ENCODE assay signal across 1 cellular context in genomic region chr16:2071454-2072263, GRCh38.
TF ChIP-seq lines count a peak whose summit lies in the region.

No MANE protein-coding gene starts in this region.

TF ChIP-seq in SK-N-SH treated with all-trans-retinoic acid at 6 μM for 48 hours, 23 proteins besides CTCF, POLR2A, EP300 and RAD21 (continued from another document):
- TF ChIP-seq, protein P1, sequence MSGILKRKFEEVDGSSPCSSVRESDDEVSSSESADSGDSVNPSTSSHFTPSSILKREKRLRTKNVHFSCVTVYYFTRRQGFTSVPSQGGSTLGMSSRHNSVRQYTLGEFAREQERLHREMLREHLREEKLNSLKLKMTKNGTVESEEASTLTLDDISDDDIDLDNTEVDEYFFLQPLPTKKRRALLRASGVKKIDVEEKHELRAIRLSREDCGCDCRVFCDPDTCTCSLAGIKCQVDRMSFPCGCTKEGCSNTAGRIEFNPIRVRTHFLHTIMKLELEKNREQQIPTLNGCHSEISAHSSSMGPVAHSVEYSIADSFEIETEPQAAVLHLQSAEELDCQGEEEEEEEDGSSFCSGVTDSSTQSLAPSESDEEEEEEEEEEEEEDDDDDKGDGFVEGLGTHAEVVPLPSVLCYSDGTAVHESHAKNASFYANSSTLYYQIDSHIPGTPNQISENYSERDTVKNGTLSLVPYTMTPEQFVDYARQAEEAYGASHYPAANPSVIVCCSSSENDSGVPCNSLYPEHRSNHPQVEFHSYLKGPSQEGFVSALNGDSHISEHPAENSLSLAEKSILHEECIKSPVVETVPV (CRISPR knock-in tag; IDR thresholded peaks at IDR 0.05) = no peak
